ENCODE assay signal across 20 cellular contexts in the genomic region with DNA sequence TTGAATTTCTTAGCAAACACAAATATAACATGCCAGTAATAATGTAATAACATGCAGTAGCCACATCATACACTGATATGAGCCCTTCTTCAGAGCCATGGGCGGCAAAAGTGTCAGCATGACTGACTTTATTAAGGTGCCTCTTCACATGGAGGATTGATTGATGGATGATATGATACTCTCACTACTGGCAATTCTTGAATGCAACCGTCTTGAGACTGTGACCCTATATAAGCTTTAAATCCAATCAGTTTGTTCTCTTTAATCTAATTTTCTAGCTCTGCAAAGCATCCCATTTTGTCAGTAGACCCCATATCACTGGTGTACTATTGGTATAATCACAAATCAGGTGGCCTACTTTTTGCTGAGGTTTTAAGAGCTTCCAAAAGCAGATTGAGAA.
"Had no signal": no experiment of that assay in that cellular context is flagged by ENCODE, and none has a peak within 500 bp of the region (broad histone marks: within the 10 kb centered on the region; RNA-seq: fewer than 3 reads in every experiment).

No MANE protein-coding gene starts in this region.

- ATAC-seq: effector memory CD8-positive, alpha-beta T cell; esophagus mucosa; foreskin keratinocyte; gastrocnemius medialis; gastroesophageal sphincter; heart left ventricle; heart right ventricle had no signal

- DNase-seq: colonic mucosa; cortex of kidney; dermis blood vessel endothelial cell; dorsolateral prefrontal cortex; effector CD8-positive, alpha-beta T cell; effector memory CD4-positive, alpha-beta T cell; effector memory CD8-positive, alpha-beta T cell; endodermal cell; erythroblast; esophagus squamous epithelium; foreskin fibroblast; foreskin keratinocyte; foreskin melanocyte; gastrocnemius medialis; glutamatergic neuron; head of caudate nucleus; heart left ventricle; heart right ventricle had no signal
